24 cellular contexts compared by ENCODE assay signal in the genomic region with DNA sequence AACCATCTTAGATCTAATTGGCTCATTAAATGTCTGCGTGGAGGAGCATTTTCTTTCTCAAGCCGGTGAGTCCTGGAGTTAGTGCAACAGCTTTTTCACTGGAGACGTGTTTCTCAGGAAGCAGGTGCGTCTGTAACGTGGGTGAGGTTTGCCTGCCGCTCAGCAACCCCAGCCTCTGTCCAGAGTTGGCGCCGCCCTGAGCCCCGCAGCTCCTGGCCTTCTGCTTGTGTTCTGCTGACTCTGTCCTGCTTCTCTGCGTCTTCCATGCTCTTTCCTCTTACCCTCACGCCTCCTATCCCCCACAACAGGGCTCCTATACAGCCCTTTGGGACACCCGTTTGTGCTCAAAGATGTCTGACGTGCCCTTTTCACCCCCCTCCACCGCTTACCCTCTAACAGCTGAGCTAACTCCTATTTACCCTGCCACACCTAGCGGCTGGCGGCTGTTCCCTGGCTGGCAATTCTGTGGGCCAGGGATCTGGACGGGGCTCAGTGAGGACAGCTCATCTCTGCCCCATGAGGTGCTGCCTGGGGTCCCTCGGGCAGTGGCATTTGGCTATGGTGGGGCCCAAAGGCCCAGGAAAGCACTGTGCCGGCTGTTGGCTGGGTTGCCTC. TPM values are rescaled to one million over a fixed set of nuclear protein-coding genes. Genes with fewer than 3 reads are reported as not detected.
A peak's percentile ranks its signal among the peaks of the same experiment; 100 is the strongest.
DNase-seq lines count a peak whose midpoint lies in the region; ATAC-seq and TF ChIP-seq lines count a peak whose summit lies in the region.
"Had no signal": no experiment of that assay in that cellular context is flagged by ENCODE, and none has a peak within 500 bp of the region (broad histone marks: within the 10 kb centered on the region; RNA-seq: fewer than 3 reads in every experiment).

No MANE protein-coding gene starts in this region.

- no peak overlapping the region for H3K4me3 ChIP-seq in left ventricle myocardium inferior
- H3K4me3 ChIP-seq in transverse colon = no peak overlapping the region
- H3K4me3 ChIP-seq in upper lobe of right lung = no peak overlapping the region
- H3K4me3 ChIP-seq: dorsolateral prefrontal cortex, upper lobe of left lung had no signal

- H3K27ac ChIP-seq in left ventricle myocardium inferior (replicated peaks) = peak overlapping the region; percentile 96
- peak overlapping the region in 1 of 4 donors; percentile 14 for H3K27ac ChIP-seq in transverse colon
- no peak overlapping the region for H3K27ac ChIP-seq in upper lobe of right lung
- H3K27ac ChIP-seq: dorsolateral prefrontal cortex, upper lobe of left lung had no signal

- H3K4me3 Mint-ChIP-seq in naive B cell = peak overlapping the region in 2 of 8 donors; percentile 28 to 51
- H3K4me3 Mint-ChIP-seq: activated CD4-positive, alpha-beta T cell treated with anti-CD3 and anti-CD28 coated beads for 36 hours; activated naive CD4-positive, alpha-beta T cell treated with anti-CD3 and anti-CD28 coated beads, Interleukin-2, amount 50 U/mL, for 24 hours had no signal

- 54 to 60% methylated on average over 1 to 19 of the region's 19 CpGs for WGBS in transverse colon (ENCODE audit: low coverage in 1 of 2), 2 donors

- peaks cover 0 to 10% (median 5%) of the 10 kb centered on the region in 3 donors for H3K27me3 Mint-ChIP-seq in naive B cell

- DNase-seq in left ventricle myocardium inferior (no peak), cardiac septum (ENCODE audit: low spot score) (no peak), NCI-H69 (lab: John Stamatoyannopoulos, UW) (peak; percentile 61), naive B cell (no peak), transverse colon (peak; percentile 50), upper lobe of right lung (no peak), DMS79 (lab: John Stamatoyannopoulos, UW) (no peak)
- DNase-seq: activated CD4-positive, alpha-beta T cell treated with anti-CD3 and anti-CD28 coated beads for 36 hours; anterior cingulate cortex; central memory CD4-positive, alpha-beta T cell; dorsolateral prefrontal cortex; head of caudate nucleus; NCI-H1436 treated with DMSO at 0.1 percent for 48 hours; NCI-H226; NK-92 treated with Interleukin-12 subunit alpha and Interleukin-12 subunit beta, amount 100 ng/mL, for 24 hours had no signal

- in situ Hi-C loops in transverse colon (cut with MboI; ENCODE audit: low pct_ligation_motif_present in 1 of 4, low pct_unique_long_range_greater_than_20kb in 1 of 4, low sequenced_read_pairs in 3 of 4) = no loop called here

- H3K27ac Mint-ChIP-seq in naive B cell = peak overlapping the region in 4 of 6 donors; percentile 24 to 76 (median 62)
- H3K27ac Mint-ChIP-seq: activated CD4-positive, alpha-beta T cell treated with anti-CD3 and anti-CD28 coated beads for 36 hours; activated naive CD4-positive, alpha-beta T cell treated with anti-CD3 and anti-CD28 coated beads, Interleukin-2, amount 50 U/mL, for 24 hours had no signal

- H3K4me1 Mint-ChIP-seq in naive B cell = peaks cover 23 to 59% (median 40%) of the 10 kb centered on the region in 3 donors
- H3K4me1 Mint-ChIP-seq: activated CD4-positive, alpha-beta T cell treated with anti-CD3 and anti-CD28 coated beads for 36 hours; activated naive CD4-positive, alpha-beta T cell treated with anti-CD3 and anti-CD28 coated beads, Interleukin-2, amount 50 U/mL, for 24 hours had no signal

- TF ChIP-seq CTCF in left ventricle myocardium inferior (IDR thresholded peaks at IDR 0.05; ENCODE audit: borderline replicate concordance) (no peak), transverse colon (IDR thresholded peaks at IDR 0.05) (no peak), upper lobe of right lung (IDR thresholded peaks at IDR 0.05) (no peak)

- TF ChIP-seq EP300 in transverse colon (IDR thresholded peaks at IDR 0.05; ENCODE audit: low read depth) = no peak

- peaks cover 63% of the 10 kb centered on the region for H3K27me3 ChIP-seq in left ventricle myocardium inferior (ENCODE audit: low read depth)
- peaks cover 77% of the 10 kb centered on the region for H3K27me3 ChIP-seq in transverse colon
- H3K27me3 ChIP-seq in upper lobe of right lung = peaks cover 41% of the 10 kb centered on the region

- H3K9me3 ChIP-seq in left ventricle myocardium inferior (replicated peaks) = no peaks in the 10 kb centered on the region
- no peaks in the 10 kb centered on the region for H3K9me3 ChIP-seq in transverse colon
- H3K9me3 ChIP-seq in upper lobe of right lung = no peaks in the 10 kb centered on the region
- H3K9me3 ChIP-seq: upper lobe of left lung had no signal

- TF ChIP-seq POLR2A in transverse colon (IDR thresholded peaks at IDR 0.05) = no peak

- H3K36me3 Mint-ChIP-seq in naive B cell = no peaks in the 10 kb centered on the region
- H3K36me3 Mint-ChIP-seq: activated naive CD4-positive, alpha-beta T cell treated with anti-CD3 and anti-CD28 coated beads, Interleukin-2, amount 50 U/mL, for 24 hours had no signal

- H3K9me3 Mint-ChIP-seq in naive B cell = no peaks in the 10 kb centered on the region
- H3K9me3 Mint-ChIP-seq: activated naive CD4-positive, alpha-beta T cell treated with anti-CD3 and anti-CD28 coated beads, Interleukin-2, amount 50 U/mL, for 24 hours had no signal

- intact Hi-C loops in left ventricle myocardium inferior (cut with micrococcal nuclease) (no loop called here), cardiac septum (cut with DNase I) (no loop called here), transverse colon (cut with DNase I; ENCODE audit: low total_unique reads) (no loop called here), upper lobe of right lung (cut with DNase I) (no loop called here)

- H3K36me3 ChIP-seq in left ventricle myocardium inferior = no peaks in the 10 kb centered on the region
- no peaks in the 10 kb centered on the region for H3K36me3 ChIP-seq in transverse colon
- no peaks in the 10 kb centered on the region for H3K36me3 ChIP-seq in upper lobe of right lung
- H3K36me3 ChIP-seq: upper lobe of left lung had no signal

- peaks cover 72% of the 10 kb centered on the region for H3K4me1 ChIP-seq in left ventricle myocardium inferior
- peaks cover 2 to 35% (median 25%) of the 10 kb centered on the region in 4 donors for H3K4me1 ChIP-seq in transverse colon
- H3K4me1 ChIP-seq in upper lobe of right lung = peaks cover 14% of the 10 kb centered on the region

- ATAC-seq in naive B cell (ENCODE audit: low read depth in 2 of 2) (no peak), upper lobe of right lung (no peak)
- ATAC-seq: activated CD4-positive, alpha-beta T cell treated with anti-CD3 and anti-CD28 coated beads for 36 hours; left lobe of liver; Panc1 had no signal

RNA-seq across cellular contexts. Expression of a gene that starts 18.8 kb away (rescaled TPM):
- total RNA-seq in left ventricle myocardium inferior (46.7 TPM), cardiac septum (62.7 TPM), transverse colon (under 1 TPM in 2 of 4 donors, not detected in 2; 0.27 to 0.95 TPM), upper lobe of right lung (3.6 TPM)
- polyA plus RNA-seq in naive B cell (ENCODE audit: low read depth in 6 of 6) = 1 to 10 TPM; 1.8 to 6.0 (median 4.3) TPM
- total RNA-seq: activated CD4-positive, alpha-beta T cell treated with anti-CD3 and anti-CD28 coated beads for 36 hours; activated CD8-positive, alpha-beta memory T cell treated with anti-CD3 and anti-CD28 coated beads for 36 hours; endothelial cell of umbilical vein; SK-MEL-5; T-helper 1 cell treated with Interleukin-12 subunit alpha and Interleukin-12 subunit beta and Interleukin-4 antibody, amounts not matched to agents 30 ng/mL and 1 ng/mL, for 36 hours had no signal
- polyA plus RNA-seq: AG04450, endothelial cell of umbilical vein had no signal

RNA-seq across cellular contexts. Expression of a gene that starts 40.1 kb away (rescaled TPM):
- total RNA-seq in left ventricle myocardium inferior (0.80 TPM), cardiac septum (0.38 TPM), transverse colon (not detected), upper lobe of right lung (1.2 TPM)
- not detected for polyA plus RNA-seq in naive B cell (ENCODE audit: low read depth in 6 of 6)
- total RNA-seq: activated CD4-positive, alpha-beta T cell treated with anti-CD3 and anti-CD28 coated beads for 36 hours; activated CD8-positive, alpha-beta memory T cell treated with anti-CD3 and anti-CD28 coated beads for 36 hours; SK-MEL-5; T-helper 1 cell treated with Interleukin-12 subunit alpha and Interleukin-12 subunit beta and Interleukin-4 antibody, amounts not matched to agents 30 ng/mL and 1 ng/mL, for 36 hours had no signal
- polyA plus RNA-seq: AG04450 had no signal

RNA-seq across cellular contexts. Expression of a gene that starts 50.3 kb away (rescaled TPM):
- total RNA-seq in left ventricle myocardium inferior (297 TPM), cardiac septum (275 TPM), transverse colon (100 to 1,000 TPM in 3 of 4 donors, 10 to 100 TPM in 1; 98.6 to 140 (median 115) TPM), upper lobe of right lung (195 TPM)
- 100 to 1,000 TPM in 2 of 6 donors, 10 to 100 TPM in 4; 93.5 to 120 (median 96.2) TPM for polyA plus RNA-seq in naive B cell (ENCODE audit: low read depth in 6 of 6)

Comparison
In these comparisons a context has a peak if more than half of its experiments do, and no peak if none do; other contexts are left out.
1. DNase-seq: peak in NCI-H69 (single experiment) and transverse colon (single experiment); none in left ventricle myocardium inferior (single experiment), cardiac septum (single experiment), naive B cell (single experiment), upper lobe of right lung (single experiment) and DMS79 (single experiment).
2. RNA of a gene that starts 18.8 kb away (total RNA-seq): 62.7 TPM in cardiac septum (single experiment) and 46.7 TPM in left ventricle myocardium inferior (single experiment); 3.6 TPM in upper lobe of right lung (single experiment) and 0.27 to 0.95 TPM in transverse colon; every median in the first group is over 10 times any median in the second.